In the genomic region with DNA sequence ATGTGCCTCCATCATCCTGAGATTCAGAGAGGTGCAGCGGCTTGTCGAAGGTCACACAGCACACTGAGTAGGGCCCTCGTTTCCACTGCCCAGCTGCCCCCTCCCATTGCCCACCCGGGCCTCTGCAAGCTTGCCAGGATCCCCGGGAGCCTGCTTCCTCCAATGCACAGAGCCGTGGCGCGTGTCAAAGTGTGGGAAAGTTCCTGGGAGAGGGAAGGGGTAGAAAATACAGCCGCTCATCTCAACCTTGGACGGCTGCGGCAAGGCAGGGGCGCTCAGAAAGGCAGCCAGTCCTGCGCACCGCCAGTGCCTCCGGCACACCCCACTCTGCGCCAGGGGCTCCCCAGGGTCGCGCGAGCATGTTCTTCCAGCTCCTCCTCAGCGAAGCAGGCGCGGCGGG, we compare ENCODE assay signal across 6 cellular contexts. TPM values are rescaled to one million over a fixed set of nuclear protein-coding genes. Genes with fewer than 3 reads are reported as not detected.
"Had no signal": no experiment of that assay in that cellular context is flagged by ENCODE, and none has a peak within 500 bp of the region (broad histone marks: within the 10 kb centered on the region; RNA-seq: fewer than 3 reads in every experiment).

No MANE protein-coding gene starts in this region.

RNA-seq across cellular contexts. Expression of a gene that starts 56.3 kb away (rescaled TPM):
- total RNA-seq: LHCN-M2, OCI-LY7, PC-9, RPMI7951, SJCRH30, SK-MEL-5 had no signal
